Comparison of ENCODE assay signal across 18 cellular contexts in the genomic region with DNA sequence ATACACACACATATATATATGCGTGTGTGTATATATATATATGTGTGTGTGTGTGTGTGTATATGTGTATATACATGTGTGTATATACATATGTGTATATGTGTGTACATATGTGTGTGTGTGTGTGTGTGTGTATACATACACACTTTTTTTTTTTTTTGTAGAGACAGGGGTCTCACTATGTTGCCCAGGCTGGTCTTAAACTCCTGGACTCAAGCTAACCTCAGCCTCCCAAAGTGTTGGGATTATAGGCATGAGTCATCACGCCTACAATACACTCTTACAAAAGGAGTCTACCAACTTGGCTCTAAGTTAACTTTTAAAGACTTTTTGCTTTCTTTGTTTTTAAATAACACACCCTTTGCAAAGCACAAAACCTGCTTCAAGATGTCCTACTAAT. TPM values are rescaled to one million over a fixed set of nuclear protein-coding genes. Genes with fewer than 3 reads are reported as not detected.
DNase-seq lines count a peak whose midpoint lies in the region; ATAC-seq and TF ChIP-seq lines count a peak whose summit lies in the region.
"Had no signal": no experiment of that assay in that cellular context is flagged by ENCODE, and none has a peak within 500 bp of the region (broad histone marks: within the 10 kb centered on the region; RNA-seq: fewer than 3 reads in every experiment).

No MANE protein-coding gene starts in this region.

- no peaks in the 10 kb centered on the region for H3K9me3 Mint-ChIP-seq in CD4-positive, CD25-positive, alpha-beta regulatory T cell
- no peaks in the 10 kb centered on the region for H3K9me3 Mint-ChIP-seq in activated CD8-positive, alpha-beta T cell treated with anti-CD3 and anti-CD28 coated beads for 36 hours
- no peaks in the 10 kb centered on the region for H3K9me3 Mint-ChIP-seq in mesothelial cell of epicardium

- no peaks in the 10 kb centered on the region for H3K9me3 ChIP-seq in CD4-positive, CD25-positive, alpha-beta regulatory T cell (ENCODE audit: control insufficient read depth in 2 of 2, low read length in 2 of 2)
- H3K9me3 ChIP-seq: SJCRH30, thoracic aorta had no signal

- DNase-seq in CD4-positive, CD25-positive, alpha-beta regulatory T cell, result no peak
- peak; percentile 13 for DNase-seq in EL
- no peak for DNase-seq in activated CD8-positive, alpha-beta T cell treated with anti-CD3 and anti-CD28 coated beads for 36 hours
- DNase-seq in mesothelial cell of epicardium (ENCODE audit: low spot score in 2 of 2, unreplicated experiment in 2 of 2), result no peak
- no peak for DNase-seq in NOMO-1 treated with DMSO at 0.1 percent for 48 hours (lab: John Stamatoyannopoulos, UW; ENCODE audit: unreplicated experiment)
- no peak for DNase-seq in HT-29 (ENCODE audit: low spot score)
- DNase-seq: activated CD4-positive, alpha-beta T cell treated with anti-CD3 and anti-CD28 coated beads, Interleukin-2, amount 50 U/mL, for 4 hours; activated naive CD4-positive, alpha-beta T cell treated with Interleukin-2 at 50 U/mL for 16 hours; AML-193; hippocampal formation; mesendoderm; NCI-H187; NCI-H524; SJCRH30; stimulated activated CD4-positive, alpha-beta T cell treated with anti-CD3 and anti-CD28 coated beads, Interleukin-4, amount 100 ng/mL, for 1 hour had no signal

- peaks cover 24% of the 10 kb centered on the region for H3K36me3 Mint-ChIP-seq in CD4-positive, CD25-positive, alpha-beta regulatory T cell
- peaks cover 58% of the 10 kb centered on the region for H3K36me3 Mint-ChIP-seq in activated CD8-positive, alpha-beta T cell treated with anti-CD3 and anti-CD28 coated beads for 36 hours (ENCODE audit: low read depth)
- H3K36me3 Mint-ChIP-seq in mesothelial cell of epicardium, result peaks cover 14% of the 10 kb centered on the region

- no peak overlapping the region for H3K4me3 ChIP-seq in CD4-positive, CD25-positive, alpha-beta regulatory T cell (ENCODE audit: low read depth, low read length)
- H3K4me3 ChIP-seq: SJCRH30, thoracic aorta had no signal

- H3K4me1 ChIP-seq in CD4-positive, CD25-positive, alpha-beta regulatory T cell (ENCODE audit: control insufficient read depth, insufficient read depth, low read length, poor library complexity, severe bottlenecking), result peaks cover 38% of the 10 kb centered on the region

- H3K4me1 Mint-ChIP-seq in CD4-positive, CD25-positive, alpha-beta regulatory T cell, result peaks cover 13 to 41% (median 31%) of the 10 kb centered on the region in 4 donors
- peaks cover 34% of the 10 kb centered on the region for H3K4me1 Mint-ChIP-seq in activated CD8-positive, alpha-beta T cell treated with anti-CD3 and anti-CD28 coated beads for 36 hours (ENCODE audit: low read depth)
- H3K4me1 Mint-ChIP-seq in mesothelial cell of epicardium, result peaks cover 24% of the 10 kb centered on the region

- ATAC-seq in CD4-positive, CD25-positive, alpha-beta regulatory T cell (ENCODE audit: low read depth in 2 of 2), result no peak
- ATAC-seq in activated CD8-positive, alpha-beta T cell treated with anti-CD3 and anti-CD28 coated beads for 36 hours, result no peak
- ATAC-seq in HG02885 (IDR thresholded peaks at IDR 0.05; ENCODE audit: poor library complexity, unreplicated experiment), result no peak
- ATAC-seq: HCT116 had no signal

- CTCF ChIA-PET in activated CD8-positive, alpha-beta T cell treated with anti-CD3 and anti-CD28 coated beads for 36 hours (lab: Charles Lee), result no interaction called here

- intact Hi-C loops in activated CD8-positive, alpha-beta T cell treated with anti-CD3 and anti-CD28 coated beads for 36 hours (cut with micrococcal nuclease), result loop anchor here (5.0 kb wide), 1 partner anchor 49 kb away; no protein-coding TSS in a partner anchor

- peak overlapping the region in 3 of 4 donors; percentile 98 to 99 (median 98) for H3K4me3 Mint-ChIP-seq in CD4-positive, CD25-positive, alpha-beta regulatory T cell
- peak overlapping the region; percentile 85 for H3K4me3 Mint-ChIP-seq in activated CD8-positive, alpha-beta T cell treated with anti-CD3 and anti-CD28 coated beads for 36 hours
- peak overlapping the region; percentile 99 for H3K4me3 Mint-ChIP-seq in mesothelial cell of epicardium

- no peak overlapping the region for H3K27ac ChIP-seq in CD4-positive, CD25-positive, alpha-beta regulatory T cell (ENCODE audit: insufficient read depth, low read length, poor library complexity, severe bottlenecking)
- H3K27ac ChIP-seq: SJCRH30, thoracic aorta had no signal

- H3K27me3 Mint-ChIP-seq in CD4-positive, CD25-positive, alpha-beta regulatory T cell, result no peaks in the 10 kb centered on the region
- no peaks in the 10 kb centered on the region for H3K27me3 Mint-ChIP-seq in activated CD8-positive, alpha-beta T cell treated with anti-CD3 and anti-CD28 coated beads for 36 hours
- H3K27me3 Mint-ChIP-seq in mesothelial cell of epicardium (ENCODE audit: low read depth), result no peaks in the 10 kb centered on the region

- no peaks in the 10 kb centered on the region for H3K27me3 ChIP-seq in CD4-positive, CD25-positive, alpha-beta regulatory T cell (ENCODE audit: control insufficient read depth, insufficient read depth, low read length)
- H3K27me3 ChIP-seq: SJCRH30 had no signal

- POLR2A ChIA-PET in activated CD8-positive, alpha-beta T cell treated with anti-CD3 and anti-CD28 coated beads for 36 hours (lab: Charles Lee), result no interaction called here

- H3K27ac Mint-ChIP-seq in CD4-positive, CD25-positive, alpha-beta regulatory T cell, result peak overlapping the region; percentile 52 to 96 (median 69)
- peak overlapping the region; percentile 13 for H3K27ac Mint-ChIP-seq in activated CD8-positive, alpha-beta T cell treated with anti-CD3 and anti-CD28 coated beads for 36 hours
- no peak overlapping the region for H3K27ac Mint-ChIP-seq in mesothelial cell of epicardium

- no peak for TF ChIP-seq CTCF in activated CD8-positive, alpha-beta T cell treated with anti-CD3 and anti-CD28 coated beads for 36 hours (IDR thresholded peaks at IDR 0.05)
- TF ChIP-seq CTCF in mesothelial cell of epicardium (IDR thresholded peaks at IDR 0.05; ENCODE audit: unreplicated experiment), result no peak

- H3K36me3 ChIP-seq in CD4-positive, CD25-positive, alpha-beta regulatory T cell (ENCODE audit: control insufficient read depth, insufficient read depth, low read length), result peaks cover 60% of the 10 kb centered on the region

RNA-seq across cellular contexts. Expression of gene C9orf78, which starts 2.1 kb away (rescaled TPM):
- total RNA-seq in CD4-positive, CD25-positive, alpha-beta regulatory T cell, result 91.6 TPM
- 100 to 1,000 TPM; 155 to 196 (median 170) TPM for polyA plus RNA-seq in CD4-positive, CD25-positive, alpha-beta regulatory T cell
- total RNA-seq in activated CD8-positive, alpha-beta T cell treated with anti-CD3 and anti-CD28 coated beads for 36 hours, result 10 to 100 TPM; 44.5 to 51.7 TPM
- 28.2 to 31.0 TPM (median 29.9 TPM) in 3 replicates for total RNA-seq in mesothelial cell of epicardium
- 27.9 and 37.8 TPM in 2 replicates for total RNA-seq in HT-29 (2014; rRNA removed; shearing (Covaris generic))

RNA-seq across cellular contexts. Expression of gene USP20, which starts 2.3 kb away (rescaled TPM):
- 116 TPM for total RNA-seq in CD4-positive, CD25-positive, alpha-beta regulatory T cell
- 10 to 100 TPM; 37.1 to 54.7 (median 46.9) TPM for polyA plus RNA-seq in CD4-positive, CD25-positive, alpha-beta regulatory T cell
- 10 to 100 TPM; 55.3 to 55.9 TPM for total RNA-seq in activated CD8-positive, alpha-beta T cell treated with anti-CD3 and anti-CD28 coated beads for 36 hours
- 47.1 to 49.0 TPM (median 47.7 TPM) in 3 replicates for total RNA-seq in mesothelial cell of epicardium
- 12.4 and 14.8 TPM in 2 replicates for total RNA-seq in HT-29 (2014; rRNA removed; shearing (Covaris generic))

RNA-seq across cellular contexts. Expression of gene TOR1A, which starts 9.0 kb away (rescaled TPM):
- 19.3 TPM for total RNA-seq in CD4-positive, CD25-positive, alpha-beta regulatory T cell
- 10 to 100 TPM; 63.6 to 72.7 (median 69.6) TPM for polyA plus RNA-seq in CD4-positive, CD25-positive, alpha-beta regulatory T cell
- total RNA-seq in activated CD8-positive, alpha-beta T cell treated with anti-CD3 and anti-CD28 coated beads for 36 hours, result 10 to 100 TPM; 31.9 to 32.4 TPM
- total RNA-seq in mesothelial cell of epicardium, result 33.7 to 34.8 TPM (median 33.8 TPM) in 3 replicates
- total RNA-seq in HT-29 (2014; rRNA removed; shearing (Covaris generic)), result 21.3 and 25.2 TPM in 2 replicates

RNA-seq across cellular contexts. Expression of gene TOR1B, which starts 30.0 kb away (rescaled TPM):
- total RNA-seq in CD4-positive, CD25-positive, alpha-beta regulatory T cell, result 25.5 TPM
- polyA plus RNA-seq in CD4-positive, CD25-positive, alpha-beta regulatory T cell, result 10 to 100 TPM; 11.6 to 27.2 (median 14.5) TPM
- 10 to 100 TPM; 18.5 to 19.8 TPM for total RNA-seq in activated CD8-positive, alpha-beta T cell treated with anti-CD3 and anti-CD28 coated beads for 36 hours
- total RNA-seq in mesothelial cell of epicardium, result 15.3 to 18.0 TPM (median 16.1 TPM) in 3 replicates
- total RNA-seq in HT-29 (2014; rRNA removed; shearing (Covaris generic)), result 25.0 and 27.1 TPM in 2 replicates
